Comparison of ENCODE assay signal across 28 cellular contexts in the genomic region with DNA sequence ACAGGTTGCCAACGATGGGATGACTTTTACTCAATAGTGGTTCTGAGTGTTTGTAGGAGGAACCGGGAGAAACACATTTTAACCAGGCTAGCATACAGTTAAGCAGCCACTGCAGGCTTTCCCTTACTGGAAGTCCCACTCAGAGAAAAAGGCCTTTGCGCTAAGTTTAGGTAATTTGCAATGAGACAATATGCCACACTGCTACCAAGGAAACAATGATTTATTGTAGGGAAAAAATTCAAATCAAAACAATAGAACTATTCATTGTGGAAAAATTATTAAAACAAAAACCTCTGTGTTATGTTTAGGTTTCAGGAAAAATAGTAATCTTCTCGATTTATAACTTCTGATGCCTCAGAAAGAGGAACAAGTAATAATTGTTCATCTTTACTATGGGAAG. TPM values are rescaled to one million over a fixed set of nuclear protein-coding genes. Genes with fewer than 3 reads are reported as not detected.
DNase-seq lines count a peak whose midpoint lies in the region; ATAC-seq, FAIRE-seq and TF ChIP-seq lines count a peak whose summit lies in the region.
"Had no signal": no experiment of that assay in that cellular context is flagged by ENCODE, and none has a peak within 500 bp of the region (broad histone marks: within the 10 kb centered on the region; RNA-seq: fewer than 3 reads in every experiment).

No MANE protein-coding gene starts in this region.

- intact Hi-C loops in breast epithelium (cut with DNase I; ENCODE audit: low total_unique reads) (no loop called here), MCF 10A (cut with micrococcal nuclease) (loop anchor here (10.0 kb wide), 1 partner anchor 488 kb away; no protein-coding TSS in a partner anchor), endothelial cell of umbilical vein (cut with micrococcal nuclease) (no loop called here)

- H4K20me1 ChIP-seq in endothelial cell of umbilical vein (replicated peaks; ENCODE audit: control insufficient read depth, extremely low read depth, insufficient read depth, low read length) (no peaks in the 10 kb centered on the region), GM23338 (replicated peaks; ENCODE audit: insufficient read depth) (no peaks in the 10 kb centered on the region)

- no peak overlapping the region for H3K27ac Mint-ChIP-seq in MCF 10A (ENCODE audit: low read depth, unreplicated experiment)
- peak overlapping the region; percentile 34 for H3K27ac Mint-ChIP-seq in mesothelial cell of epicardium
- H3K27ac Mint-ChIP-seq in GM23338, result no peak overlapping the region
- H3K27ac Mint-ChIP-seq: CD4-positive, alpha-beta T cell; HFFc6 had no signal

- H3K9me2 ChIP-seq in GM23338 (ENCODE audit: insufficient read depth), result no peaks in the 10 kb centered on the region

- FAIRE-seq in endothelial cell of umbilical vein (lab: Jason Lieb, UNC), result no peak
- FAIRE-seq: GM12891 had no signal

- dilution Hi-C loops in endothelial cell of umbilical vein (cut with MboI; ENCODE audit: extremely low pct_ligation_motif_present, low sequenced_read_pairs), result no loop called here

- H3K27me3 Mint-ChIP-seq in MCF 10A (ENCODE audit: insufficient read depth, unreplicated experiment) (no peaks in the 10 kb centered on the region), mesothelial cell of epicardium (ENCODE audit: low read depth) (peaks cover 11% of the 10 kb centered on the region), GM23338 (ENCODE audit: insufficient read depth, low read depth, poor library complexity) (peaks cover 2% of the 10 kb centered on the region)
- H3K27me3 Mint-ChIP-seq: CD4-positive, alpha-beta T cell had no signal

- H3K36me3 Mint-ChIP-seq in MCF 10A (ENCODE audit: insufficient read depth, unreplicated experiment) (no peaks in the 10 kb centered on the region), mesothelial cell of epicardium (no peaks in the 10 kb centered on the region), GM23338 (ENCODE audit: low read depth) (no peaks in the 10 kb centered on the region)

- no peak overlapping the region for H3K9ac ChIP-seq in endothelial cell of umbilical vein (replicated peaks; ENCODE audit: extremely low read depth, insufficient read depth, low read length)

- H3K4me3 Mint-ChIP-seq in MCF 10A (ENCODE audit: unreplicated experiment) (no peak overlapping the region), mesothelial cell of epicardium (no peak overlapping the region), GM23338 (no peak overlapping the region)
- H3K4me3 Mint-ChIP-seq: CD4-positive, alpha-beta T cell; HFFc6 had no signal

- TF ChIP-seq CTCF in breast epithelium (IDR thresholded peaks at IDR 0.05) (no peak), MCF 10A (IDR thresholded peaks at IDR 0.05; ENCODE audit: unreplicated experiment) (no peak), endothelial cell of umbilical vein (IDR thresholded peaks at IDR 0.05; ENCODE audit: extremely low read depth in 1 of 2, insufficient read depth in 1 of 2, low read depth in 1 of 2, low read length in 2 of 2) (no peak), mesothelial cell of epicardium (IDR thresholded peaks at IDR 0.05; ENCODE audit: unreplicated experiment) (no peak), GM23338 (conservative IDR thresholded peaks at IDR 0.05; ENCODE audit: low read depth in 2 of 2) (no peak)

- H3K9me3 ChIP-seq in breast epithelium (no peaks in the 10 kb centered on the region), endothelial cell of umbilical vein (replicated peaks; ENCODE audit: control insufficient read depth, insufficient read depth, low read length) (no peaks in the 10 kb centered on the region)
- H3K9me3 ChIP-seq: MG63 had no signal

- H3K9me1 ChIP-seq in endothelial cell of umbilical vein (replicated peaks; ENCODE audit: control insufficient read depth, extremely low read depth, insufficient read depth, low read length), result no peaks in the 10 kb centered on the region

- DNase-seq in breast epithelium (ENCODE audit: low spot score in 2 of 2), result no peak
- no peak for DNase-seq in MCF 10A (ENCODE audit: unreplicated experiment)
- DNase-seq in endothelial cell of umbilical vein (ENCODE audit: low read depth, low spot score), result peak; percentile 72
- DNase-seq in mesothelial cell of epicardium (ENCODE audit: low spot score in 2 of 2, unreplicated experiment in 2 of 2), result no peak
- no peak for DNase-seq in GM23338 (ENCODE audit: low spot score)
- no peak for DNase-seq in stimulated activated CD4-positive, alpha-beta T cell treated with anti-CD3 and anti-CD28 coated beads, Interleukin-2, amount 100 ng/mL, for 24 hours
- no peak for DNase-seq in DMS 273 (lab: John Stamatoyannopoulos, UW; ENCODE audit: unreplicated experiment)
- DNase-seq: CD4-positive, alpha-beta T cell; DMS53; EL; H7; HFFc6; IMR-90; MG63; NCI-H1092; NCI-H146; NCI-H2029 treated with DMSO at 0.1 percent for 48 hours; NCI-H2171 treated with DMSO at 0.1 percent for 48 hours; NCI-H446; NCI-H526 treated with DMSO at 0.1 percent for 48 hours had no signal

- H3K4me2 ChIP-seq in endothelial cell of umbilical vein (ENCODE audit: insufficient read depth, low read length), result no peak overlapping the region
- H3K4me2 ChIP-seq in GM23338, result no peak overlapping the region

- H3K4me3 ChIP-seq in breast epithelium (no peak overlapping the region), endothelial cell of umbilical vein (replicated peaks in 1 of 3; ENCODE audit: insufficient read depth in 1 of 3, low read depth in 1 of 3, low read length in 3 of 3) (no peak overlapping the region), GM23338 (no peak overlapping the region)
- H3K4me3 ChIP-seq: MG63 had no signal

- peak overlapping the region; percentile 15 to 33 for H3K27ac ChIP-seq in breast epithelium
- H3K27ac ChIP-seq in endothelial cell of umbilical vein (ENCODE audit: insufficient read depth, low read depth, low read length), result no peak overlapping the region
- H3K27ac ChIP-seq in temporal lobe (ENCODE audit: low read depth, low read length), result peak overlapping the region; percentile 79
- H3K27ac ChIP-seq in GM23338 (ENCODE audit: low read depth), result no peak overlapping the region
- H3K27ac ChIP-seq: 22Rv1, HL-60 had no signal

- H3K4me1 ChIP-seq in breast epithelium, result no peaks in the 10 kb centered on the region
- H3K4me1 ChIP-seq in endothelial cell of umbilical vein (ENCODE audit: control insufficient read depth, extremely low read depth, insufficient read depth, low read length), result peaks cover 5% of the 10 kb centered on the region
- H3K4me1 ChIP-seq in GM23338 (ENCODE audit: insufficient read depth), result no peaks in the 10 kb centered on the region

- H3K27me3 ChIP-seq in breast epithelium (no peaks in the 10 kb centered on the region), endothelial cell of umbilical vein (ENCODE audit: control insufficient read depth in 2 of 2, insufficient read depth in 2 of 2, low read length in 2 of 2) (peaks cover 0 to 4% of the 10 kb centered on the region in 2 experiments), GM23338 (ENCODE audit: insufficient read depth) (no peaks in the 10 kb centered on the region)
- H3K27me3 ChIP-seq: MG63 had no signal

- CTCF ChIA-PET in MCF 10A (lab: Yijun Ruan, JAX), result interaction anchor here (0.8 to 2.8 kb wide), 9 partner anchors 61 to 358 kb away, joined by 3 to 30 read pairs (median 7); no protein-coding TSS in a partner anchor
- CTCF ChIA-PET in endothelial cell of umbilical vein (lab: Charles Lee), result interaction anchor here (0.7 to 2.8 kb wide), 6 partner anchors 9 to 319 kb away, joined by 3 to 19 read pairs (median 5); partner anchors contain the start of gene CD55

- ATAC-seq in GM23338, result no peak
- ATAC-seq: Right ventricle myocardium inferior had no signal

- no peaks in the 10 kb centered on the region for H3F3A ChIP-seq in GM23338 (replicated peaks; ENCODE audit: low read depth)

- H3K9me3 Mint-ChIP-seq in MCF 10A (ENCODE audit: unreplicated experiment), result no peaks in the 10 kb centered on the region
- H3K9me3 Mint-ChIP-seq in mesothelial cell of epicardium, result no peaks in the 10 kb centered on the region
- no peaks in the 10 kb centered on the region for H3K9me3 Mint-ChIP-seq in GM23338
- H3K9me3 Mint-ChIP-seq: CD4-positive, alpha-beta T cell; HFFc6 had no signal

- no peaks in the 10 kb centered on the region for H3K4me1 Mint-ChIP-seq in MCF 10A (ENCODE audit: insufficient read depth, unreplicated experiment)
- H3K4me1 Mint-ChIP-seq in mesothelial cell of epicardium, result peaks cover 2% of the 10 kb centered on the region
- H3K4me1 Mint-ChIP-seq in GM23338, result no peaks in the 10 kb centered on the region

- H3K36me3 ChIP-seq in breast epithelium (no peaks in the 10 kb centered on the region), endothelial cell of umbilical vein (ENCODE audit: control insufficient read depth in 2 of 2, extremely low read depth in 1 of 2, insufficient read depth in 2 of 2, low read length in 2 of 2) (no peaks in the 10 kb centered on the region), GM23338 (ENCODE audit: insufficient read depth) (no peaks in the 10 kb centered on the region)
- H3K36me3 ChIP-seq: MG63 had no signal

- TF ChIP-seq POLR2A in breast epithelium (IDR thresholded peaks at IDR 0.05), result no peak
- TF ChIP-seq POLR2A in endothelial cell of umbilical vein (IDR thresholded peaks at IDR 0.05; ENCODE audit: low read depth, low read length), result no peak

- BruUV-seq in MCF 10A (replicated peaks; lab: Mats Ljungman, UMichigan), result no TSS peak
- no TSS peak for BruUV-seq in endothelial cell of umbilical vein (replicated peaks; lab: Mats Ljungman, UMichigan)

- H3K79me2 ChIP-seq in endothelial cell of umbilical vein (ENCODE audit: control insufficient read depth, insufficient read depth, low read length) (no peaks in the 10 kb centered on the region), GM23338 (replicated peaks; ENCODE audit: insufficient read depth) (no peaks in the 10 kb centered on the region)

- H2AFZ ChIP-seq in endothelial cell of umbilical vein (ENCODE audit: low read depth, low read length) (no peak overlapping the region), GM23338 (no peak overlapping the region)

- POLR2A ChIA-PET in MCF 10A (lab: Yijun Ruan, JAX), result interaction anchor here (1.0 to 1.6 kb wide), 5 partner anchors 9 to 320 kb away, joined by 3 to 5 read pairs (median 4); no protein-coding TSS in a partner anchor
- POLR2A ChIA-PET in endothelial cell of umbilical vein (lab: Charles Lee), result interaction anchor here (0.9 kb wide), 1 partner anchor 9 kb away, joined by 4 read pairs; no protein-coding TSS in a partner anchor

RNA-seq across cellular contexts. Expression of gene CR2, which starts 51.4 kb away (rescaled TPM):
- under 1 TPM in 2 of 3 donors, not detected in 1; under 0.01 to 0.29 TPM for total RNA-seq in breast epithelium
- total RNA-seq in MCF 10A (2022), result not detected in 2 replicates
- total RNA-seq in endothelial cell of umbilical vein, result not detected in 2 replicates
- polyA plus RNA-seq in endothelial cell of umbilical vein, result not detected in 2 replicates
- polyA plus RNA-seq in endothelial cell of umbilical vein (2011; cell fraction: cytosol; rRNA removed), result not detected in 2 replicates
- not detected in 2 replicates for polyA plus RNA-seq in endothelial cell of umbilical vein (2011; cell fraction: nucleus; rRNA removed)
- polyA plus RNA-seq in endothelial cell of umbilical vein (2012), result not detected in 2 replicates
- polyA minus RNA-seq in endothelial cell of umbilical vein, result not detected in 2 replicates
- polyA minus RNA-seq in endothelial cell of umbilical vein (2011; cell fraction: cytosol; rRNA and poly(A)+ RNA removed), result not detected
- not detected in 2 replicates for polyA minus RNA-seq in endothelial cell of umbilical vein (2011; cell fraction: nucleus; rRNA and poly(A)+ RNA removed)
- not detected in 3 replicates for total RNA-seq in mesothelial cell of epicardium
- total RNA-seq in temporal lobe, result under 0.01 TPM
- 4.4 and 5.4 TPM in 2 replicates for total RNA-seq in GM23338 (2014; rRNA removed; shearing (Covaris generic))
- polyA plus RNA-seq in GM23338 (2016; fragmentation: Nextera tagmentation; extraction: Ambion mirVana), result 2.7 and 2.8 TPM in 2 replicates
- total RNA-seq: HFFc6, HT1080, IMR-90, Right ventricle myocardium inferior had no signal
- polyA plus RNA-seq: AG04450, BJ, IMR-90 had no signal

Comparison
In these comparisons a context has a peak if more than half of its experiments do, and no peak if none do; other contexts are left out.
1. H3K27ac ChIP-seq: peak in breast epithelium (2 of 2) and temporal lobe (single experiment); none in endothelial cell of umbilical vein (single experiment) and GM23338 (single experiment).